In genomic region chr5:81027481-81028058, GRCh38 we compare ENCODE assay signal across 20 cellular contexts.
"Had no signal": no experiment of that assay in that cellular context is flagged by ENCODE, and none has a peak within 500 bp of the region (broad histone marks: within the 10 kb centered on the region; RNA-seq: fewer than 3 reads in every experiment).

No MANE protein-coding gene starts in this region.

- ATAC-seq: gastrocnemius medialis, left colon, left ventricle myocardium superior, psoas muscle, sciatic nerve had no signal

- H3K9me3 ChIP-seq: gastrocnemius medialis, psoas muscle, thoracic aorta, transverse colon had no signal

- DNase-seq: effector CD4-positive, alpha-beta T cell; gastrocnemius medialis; left colon; left ventricle myocardium superior; mesenchymal stem cell; naive B cell; nephron progenitor cell; psoas muscle; retina; stimulated activated CD4-positive, alpha-beta T cell treated with anti-CD3 and anti-CD28 coated beads, Interleukin-2, amount 100 ng/mL, for 24 hours; stimulated activated CD4-positive, alpha-beta T cell treated with anti-CD3 and anti-CD28 coated beads, Interleukin-4, amount 100 ng/mL, for 4 hours; stimulated activated naive CD4-positive, alpha-beta T cell; stomach; substantia nigra; transverse colon had no signal

- H3K4me1 ChIP-seq: esophagus muscularis mucosa, gastrocnemius medialis, psoas muscle, stomach, transverse colon had no signal

- H3K27ac Mint-ChIP-seq: nephron progenitor cell had no signal

- H3K4me3 Mint-ChIP-seq: naive B cell, nephron progenitor cell had no signal

- H3K36me3 ChIP-seq: esophagus muscularis mucosa, gastrocnemius medialis, stomach, thoracic aorta, transverse colon had no signal

- H3K27ac ChIP-seq: coronary artery, esophagus muscularis mucosa, gastrocnemius medialis, psoas muscle, stomach, thoracic aorta, transverse colon had no signal

- H3K36me3 Mint-ChIP-seq: naive B cell had no signal

- H3K4me3 ChIP-seq: coronary artery, esophagus muscularis mucosa, gastrocnemius medialis, lung, psoas muscle, stomach, thoracic aorta, transverse colon had no signal

- H3K4me1 Mint-ChIP-seq: naive B cell, nephron progenitor cell had no signal

- H3K27me3 ChIP-seq: gastrocnemius medialis, stomach, transverse colon had no signal
